ENCODE assay signal across 10 cellular contexts in genomic region chr14:68633131-68633991, GRCh38.
A peak's percentile ranks its signal among the peaks of the same experiment; 100 is the strongest.
DNase-seq lines count a peak whose midpoint lies in the region; ATAC-seq and TF ChIP-seq lines count a peak whose summit lies in the region.
"Had no signal": no experiment of that assay in that cellular context is flagged by ENCODE, and none has a peak within 500 bp of the region (broad histone marks: within the 10 kb centered on the region; RNA-seq: fewer than 3 reads in every experiment).

No MANE protein-coding gene starts in this region.

- DNase-seq in CD1c-positive myeloid dendritic cell (ENCODE audit: extremely low spot score) (peak; percentile 19), anterior cingulate cortex (lab: John Stamatoyannopoulos, UW) (peak in 51 of 58 donors; percentile 30 to 90 (median 69)), heart right ventricle (peak; percentile 64 to 69), posterior vena cava (ENCODE audit: low spot score) (peak; percentile 55), SHP77 treated with DMSO at 0.1 percent for 48 hours (lab: John Stamatoyannopoulos, UW) (no peak), H7 (no peak), germinal center (ENCODE audit: low spot score) (no peak)
- DNase-seq: activated naive CD4-positive, alpha-beta T cell treated with anti-CD3 and anti-CD28 coated beads, Interleukin-2, amount 50 U/mL, for 16 hours; SW 1271 had no signal

- no peak for TF ChIP-seq CTCF in heart right ventricle (IDR thresholded peaks at IDR 0.05)

- no peaks in the 10 kb centered on the region for H3K36me3 ChIP-seq in heart right ventricle
- no peaks in the 10 kb centered on the region for H3K36me3 ChIP-seq in H7 (replicated peaks; ENCODE audit: control insufficient read depth, insufficient read depth, low read length)

- no peaks in the 10 kb centered on the region for H3K9me3 ChIP-seq in heart right ventricle

- peak overlapping the region; percentile 46 to 91 (median 80) for H3K27ac ChIP-seq in heart right ventricle

- 39 to 51% methylated on average over 15 of the region's 15 CpGs for WGBS in heart right ventricle, 2 donors

- no peaks in the 10 kb centered on the region for H3K27me3 ChIP-seq in heart right ventricle
- H3K27me3 ChIP-seq in H7 (ENCODE audit: control insufficient read depth, insufficient read depth, low read length), result no peaks in the 10 kb centered on the region

- H3K4me3 ChIP-seq in heart right ventricle (peak overlapping the region in 1 of 10 donors; percentile 19), H7 (ENCODE audit: insufficient read depth, low read depth, low read length) (no peak overlapping the region)

- intact Hi-C loops in heart right ventricle (cut with DNase I), result no loop called here
- intact Hi-C loops in posterior vena cava (cut with DNase I), result loop anchor here in 1 of 2 donors (5.0 kb wide), 1 partner anchor 41 kb away; no protein-coding TSS in a partner anchor

- peaks cover 10 to 70% (median 44%) of the 10 kb centered on the region in 9 donors for H3K4me1 ChIP-seq in heart right ventricle

- ATAC-seq in heart right ventricle, result peak; percentile 55 to 85 (median 77)
- ATAC-seq in SK-N-SH treated with all-trans-retinoic acid at 6 μM for 48 hours, result no peak

TF ChIP-seq in SK-N-SH treated with all-trans-retinoic acid at 6 μM for 48 hours, 23 proteins besides CTCF, POLR2A, EP300 and RAD21:
- TF ChIP-seq, protein P1, sequence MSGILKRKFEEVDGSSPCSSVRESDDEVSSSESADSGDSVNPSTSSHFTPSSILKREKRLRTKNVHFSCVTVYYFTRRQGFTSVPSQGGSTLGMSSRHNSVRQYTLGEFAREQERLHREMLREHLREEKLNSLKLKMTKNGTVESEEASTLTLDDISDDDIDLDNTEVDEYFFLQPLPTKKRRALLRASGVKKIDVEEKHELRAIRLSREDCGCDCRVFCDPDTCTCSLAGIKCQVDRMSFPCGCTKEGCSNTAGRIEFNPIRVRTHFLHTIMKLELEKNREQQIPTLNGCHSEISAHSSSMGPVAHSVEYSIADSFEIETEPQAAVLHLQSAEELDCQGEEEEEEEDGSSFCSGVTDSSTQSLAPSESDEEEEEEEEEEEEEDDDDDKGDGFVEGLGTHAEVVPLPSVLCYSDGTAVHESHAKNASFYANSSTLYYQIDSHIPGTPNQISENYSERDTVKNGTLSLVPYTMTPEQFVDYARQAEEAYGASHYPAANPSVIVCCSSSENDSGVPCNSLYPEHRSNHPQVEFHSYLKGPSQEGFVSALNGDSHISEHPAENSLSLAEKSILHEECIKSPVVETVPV (CRISPR knock-in tag; IDR thresholded peaks at IDR 0.05), result no peak
- TF ChIP-seq ISL1 (CRISPR knock-in tag; IDR thresholded peaks at IDR 0.05), result no peak
- no peak for TF ChIP-seq POU6F1 (CRISPR knock-in tag; IDR thresholded peaks at IDR 0.05; ENCODE audit: borderline replicate concordance, low read depth)
- no peak for TF ChIP-seq SNAI2 (CRISPR knock-in tag; IDR thresholded peaks at IDR 0.05)
- TF ChIP-seq CREB5 (CRISPR knock-in tag; IDR thresholded peaks at IDR 0.05; ENCODE audit: low read depth), result no peak
- TF ChIP-seq TCF4 (CRISPR knock-in tag; IDR thresholded peaks at IDR 0.05; ENCODE audit: borderline replicate concordance), result no peak
- no peak for TF ChIP-seq TOX (CRISPR knock-in tag; IDR thresholded peaks at IDR 0.05; ENCODE audit: borderline replicate concordance)
- no peak for TF ChIP-seq ZC3H10 (CRISPR knock-in tag; IDR thresholded peaks at IDR 0.05)
- no peak for TF ChIP-seq BACH2 (CRISPR knock-in tag; IDR thresholded peaks at IDR 0.05; ENCODE audit: borderline replicate concordance)
- no peak for TF ChIP-seq ZFP30 (CRISPR knock-in tag; IDR thresholded peaks at IDR 0.05)
- no peak for TF ChIP-seq PPARA (CRISPR knock-in tag; IDR thresholded peaks at IDR 0.05; ENCODE audit: borderline replicate concordance)

Comparison
In these comparisons a context has a peak if more than half of its experiments do, and no peak if none do; other contexts are left out.
1. DNase-seq: peak in CD1c-positive myeloid dendritic cell (single experiment), anterior cingulate cortex (51 of 58), heart right ventricle (2 of 2) and posterior vena cava (single experiment); none in SHP77 treated with DMSO at 0.1 percent for 48 hours (single experiment), H7 (single experiment) and germinal center (single experiment).